8 cellular contexts compared by ENCODE assay signal in the genomic region with DNA sequence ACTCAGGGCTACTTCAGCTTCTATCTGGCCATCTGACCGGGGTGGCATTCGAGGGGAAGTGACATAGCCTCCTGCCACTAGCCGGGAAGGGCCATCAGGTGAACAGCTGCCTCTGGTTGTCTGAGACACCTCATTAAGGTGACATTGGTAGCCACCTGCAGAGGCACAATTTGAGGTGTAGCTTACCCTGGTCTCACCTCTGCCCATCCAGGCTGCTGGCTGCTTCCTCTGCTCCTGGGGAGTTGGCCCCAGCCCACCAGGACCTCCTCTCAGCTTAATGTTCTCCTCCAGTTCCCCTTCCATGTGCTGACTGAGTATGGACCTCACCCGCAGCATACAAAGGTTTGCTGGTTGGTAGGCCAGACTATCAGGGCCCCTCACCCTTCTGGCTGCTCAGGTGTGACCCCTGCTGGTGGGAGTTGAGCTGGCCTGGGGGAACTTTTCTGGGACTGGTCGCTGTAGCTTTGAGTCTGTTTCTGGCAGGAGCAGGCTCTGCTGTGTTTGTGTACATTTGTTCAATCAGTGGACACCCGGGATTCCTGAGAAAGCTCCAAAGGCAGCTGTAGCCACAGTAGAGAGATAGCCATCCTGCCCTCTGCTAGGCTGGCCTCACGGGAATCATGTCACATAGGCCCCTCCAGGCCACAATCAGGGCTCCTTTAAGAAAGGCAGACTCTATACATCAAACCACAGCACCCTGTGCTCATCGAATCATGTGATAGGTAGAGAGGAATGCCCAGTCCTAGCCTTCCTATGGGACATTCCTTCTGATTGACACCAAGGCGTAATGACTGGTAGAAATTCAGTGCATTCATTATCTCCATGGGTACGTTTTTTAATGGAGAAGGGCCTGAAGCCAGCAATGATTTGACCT.
A peak's percentile ranks its signal among the peaks of the same experiment; 100 is the strongest.
DNase-seq lines count a peak whose midpoint lies in the region.

No MANE protein-coding gene starts in this region.

- DNase-seq in NCI-H1436 (lab: John Stamatoyannopoulos, UW) (peak; percentile 60), NCI-H1436 treated with DMSO at 0.1 percent for 48 hours (lab: John Stamatoyannopoulos, UW) (no peak), NCI-H1092 treated with DMSO at 0.1 percent for 48 hours (lab: John Stamatoyannopoulos, UW) (peak; percentile 40), dermis microvascular lymphatic vessel endothelial cell (ENCODE audit: low read depth in 2 of 2) (peak; percentile 25 to 54), medulla oblongata (ENCODE audit: extremely low spot score) (peak; percentile 68), SW 1271 (lab: John Stamatoyannopoulos, UW) (no peak)
- DNase-seq in activated CD4-positive, alpha-beta T cell treated with anti-CD3 and anti-CD28 coated beads, Interleukin-2, amount 50 U/mL, for 1 hour = peak; percentile 69
- DNase-seq in stimulated activated CD8-positive, alpha-beta memory T cell treated with anti-CD3 and anti-CD28 coated beads, Interleukin-2, amount 100 ng/mL, for 1 hour (ENCODE audit: low read depth in 2 of 2) = peak; percentile 19 to 51

Comparison
In these comparisons a context has a peak if more than half of its experiments do, and no peak if none do; other contexts are left out.
1. DNase-seq: peak in NCI-H1436 (single experiment), NCI-H1092 treated with DMSO at 0.1 percent for 48 hours (single experiment), activated CD4-positive, alpha-beta T cell treated with anti-CD3 and anti-CD28 coated beads, Interleukin-2, amount 50 U/mL, for 1 hour (single experiment), dermis microvascular lymphatic vessel endothelial cell (2 of 2), medulla oblongata (single experiment) and stimulated activated CD8-positive, alpha-beta memory T cell treated with anti-CD3 and anti-CD28 coated beads, Interleukin-2, amount 100 ng/mL, for 1 hour (2 of 2); none in NCI-H1436 treated with DMSO at 0.1 percent for 48 hours (single experiment) and SW 1271 (0 of 2).